Comparison of ENCODE assay signal across 9 cellular contexts in the genomic region with DNA sequence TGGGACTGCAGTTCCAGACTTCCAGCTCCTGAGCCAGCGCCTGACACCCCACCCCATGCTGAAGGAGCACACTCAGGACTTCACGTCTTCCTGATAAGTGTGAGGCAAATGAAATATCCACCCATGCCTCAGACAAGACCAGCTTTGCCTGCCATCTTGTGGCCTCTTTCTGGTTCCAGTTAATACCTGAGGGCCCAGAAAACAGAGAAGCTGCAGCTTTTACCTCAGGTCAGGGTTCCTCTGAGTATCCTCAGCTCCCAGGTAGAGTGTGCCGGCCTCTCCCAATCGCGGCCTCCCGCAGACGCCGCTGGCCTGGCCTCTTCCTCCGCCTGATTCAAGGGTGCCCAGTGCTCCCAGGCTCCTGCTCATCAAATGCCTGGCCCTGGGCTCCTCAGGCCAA. TPM values are rescaled to one million over a fixed set of nuclear protein-coding genes. Genes with fewer than 3 reads are reported as not detected.
DNase-seq lines count a peak whose midpoint lies in the region; ATAC-seq and TF ChIP-seq lines count a peak whose summit lies in the region.
"Had no signal": no experiment of that assay in that cellular context is flagged by ENCODE, and none has a peak within 500 bp of the region (broad histone marks: within the 10 kb centered on the region; RNA-seq: fewer than 3 reads in every experiment).

No MANE protein-coding gene starts in this region.

- H3K4me1 ChIP-seq in H9 (ENCODE audit: insufficient read depth, low read length) (no peaks in the 10 kb centered on the region; the same call in 1 of the 2 replicates), liver (ENCODE audit: control insufficient read depth in 4 of 4, insufficient read depth in 4 of 4, low read length in 3 of 4) (peaks cover 0 to 3% (median 0%) of the 10 kb centered on the region in 4 donors)
- H3K4me1 ChIP-seq: prostate gland had no signal

- H3K9me3 ChIP-seq in H9 (ENCODE audit: control insufficient read depth, low read depth, low read length), result no peaks in the 10 kb centered on the region
- H3K9me3 ChIP-seq in liver (ENCODE audit: control insufficient read depth in 4 of 4, low read length in 3 of 4), result no peaks in the 10 kb centered on the region
- H3K9me3 ChIP-seq: prostate gland had no signal

- H3K4me2 ChIP-seq in H9 (ENCODE audit: insufficient read depth, insufficient read length, low read length), result no peak overlapping the region

- no peak overlapping the region for H4K91ac ChIP-seq in H9 (ENCODE audit: insufficient read length, low read depth, low read length)

- H3K4ac ChIP-seq in H9 (ENCODE audit: low read depth, low read length), result no peak overlapping the region

- H4K5ac ChIP-seq in H9 (ENCODE audit: insufficient read length, low read depth, low read length), result no peak overlapping the region

- no peak overlapping the region for H3K23ac ChIP-seq in H9 (ENCODE audit: insufficient read length, low read depth, low read length)

- no peaks in the 10 kb centered on the region for H3K9me3 Mint-ChIP-seq in H9

- H3K27me3 ChIP-seq in H9 (ENCODE audit: insufficient read depth, low read length) (no peaks in the 10 kb centered on the region), liver (ENCODE audit: control insufficient read depth in 4 of 4, insufficient read depth in 4 of 4, low read length in 3 of 4) (no peaks in the 10 kb centered on the region)

- no peak overlapping the region for H3K14ac ChIP-seq in H9 (ENCODE audit: insufficient read depth, low read length)

- ATAC-seq in GM19455 (IDR thresholded peaks at IDR 0.05; ENCODE audit: unreplicated experiment), result no peak

- no peak overlapping the region for H3K27ac Mint-ChIP-seq in H9

- H4K20me1 ChIP-seq in H9 (ENCODE audit: control insufficient read depth, insufficient read depth, insufficient read length), result no peaks in the 10 kb centered on the region

- no peak overlapping the region for H2BK20ac ChIP-seq in H9 (ENCODE audit: low read depth, low read length, poor library complexity, severe bottlenecking)

- no peak overlapping the region for H3K27ac ChIP-seq in H9 (ENCODE audit: insufficient read length, low read depth, low read length)
- no peak overlapping the region for H3K27ac ChIP-seq in liver (ENCODE audit: low read depth in 1 of 2, low read length in 2 of 2)
- H3K27ac ChIP-seq: prostate gland had no signal

- no peaks in the 10 kb centered on the region for H3K36me3 ChIP-seq in liver (ENCODE audit: control insufficient read depth in 4 of 4, insufficient read depth in 3 of 4, low read depth in 1 of 4, low read length in 3 of 4)
- H3K36me3 ChIP-seq: prostate gland had no signal

- whole genome bisulfite sequencing in H9 (ENCODE audit: extremely low coverage, insufficient read length, low lambda C conversion rate), result no CpG with 5 or more reads among the region's 9 CpGs
- 86% methylated on average over 9 of the region's 9 CpGs for WGBS in liver

- H3K79me2 ChIP-seq in H9 (ENCODE audit: insufficient read depth, low read length), result no peaks in the 10 kb centered on the region

- no peak overlapping the region for H2AFZ ChIP-seq in H9 (ENCODE audit: low read length)

- no peak overlapping the region for H3T11ph ChIP-seq in H9 (ENCODE audit: low read length)

- peak; percentile 86 to 92 for TF ChIP-seq RAD21 in liver (IDR thresholded peaks at IDR 0.05)

- peak; percentile 51 for TF ChIP-seq CTCF in H9 (conservative IDR thresholded peaks at IDR 0.05)
- TF ChIP-seq CTCF in liver (IDR thresholded peaks at IDR 0.05; ENCODE audit: low read depth, low read length, missing input control), result peak; percentile 52

- no peak overlapping the region for H4K8ac ChIP-seq in H9 (replicated peaks; ENCODE audit: insufficient read length, low read depth, low read length)

- H3K23me2 ChIP-seq in H9 (ENCODE audit: insufficient read length, low read depth, low read length, poor library complexity, severe bottlenecking), result no peaks in the 10 kb centered on the region

- H3K56ac ChIP-seq in H9 (ENCODE audit: insufficient read length, low read depth, low read length), result no peak overlapping the region

- no peaks in the 10 kb centered on the region for H3K36me3 Mint-ChIP-seq in H9 (ENCODE audit: insufficient read depth in 1 of 3, low read depth in 3 of 3)

- no peaks in the 10 kb centered on the region for H3K27me3 Mint-ChIP-seq in H9 (ENCODE audit: low read depth)

- peak; percentile 27 for DNase-seq in EH (ENCODE audit: low read depth)
- peak; percentile 58 for DNase-seq in H9
- DNase-seq in UCSD-AML1 (lab: John Stamatoyannopoulos, UW; ENCODE audit: unreplicated experiment), result peak; percentile 27
- DNase-seq in NCI-H1092 treated with DMSO at 0.1 percent for 48 hours (lab: John Stamatoyannopoulos, UW), result no peak
- no peak for DNase-seq in NCI-H2196 treated with DMSO at 0.1 percent for 48 hours (lab: John Stamatoyannopoulos, UW; ENCODE audit: unreplicated experiment)
- DNase-seq: NCI-H446 treated with DMSO at 0.1 percent for 48 hours had no signal

- H3K4me1 Mint-ChIP-seq in H9, result peaks cover 11 to 14% of the 10 kb centered on the region in 2 experiments

- H2BK5ac ChIP-seq in H9 (ENCODE audit: insufficient read length, low read length), result no peak overlapping the region

- no peak overlapping the region for H2BK120ac ChIP-seq in H9 (ENCODE audit: low read depth, low read length, poor library complexity, severe bottlenecking)

- H3K4me3 ChIP-seq in liver (ENCODE audit: low read depth in 1 of 3, low read length in 3 of 3), result no peak overlapping the region
- H3K4me3 ChIP-seq: prostate gland had no signal

- H3K18ac ChIP-seq in H9 (ENCODE audit: insufficient read length, low read depth, low read length), result no peak overlapping the region

- no peak overlapping the region for H2AK5ac ChIP-seq in H9 (ENCODE audit: insufficient read length, low read length)

- no peak overlapping the region for H2BK15ac ChIP-seq in H9 (ENCODE audit: low read depth, low read length)

- H2BK12ac ChIP-seq in H9 (ENCODE audit: insufficient read length, low read depth, low read length), result no peak overlapping the region

- no peak overlapping the region for H3K4me3 Mint-ChIP-seq in H9

- no peak overlapping the region for H3K9ac ChIP-seq in H9 (ENCODE audit: extremely low read depth, insufficient read length, low read length)
- no peak overlapping the region for H3K9ac ChIP-seq in liver (ENCODE audit: low read depth in 1 of 2, low read length in 2 of 2)

- no peaks in the 10 kb centered on the region for H3K79me1 ChIP-seq in H9 (ENCODE audit: insufficient read depth, low read depth, low read length, poor library complexity, severe bottlenecking)

TF ChIP-seq in liver, 16 proteins besides CTCF, POLR2A, EP300 and RAD21:
- TF ChIP-seq, protein P1, sequence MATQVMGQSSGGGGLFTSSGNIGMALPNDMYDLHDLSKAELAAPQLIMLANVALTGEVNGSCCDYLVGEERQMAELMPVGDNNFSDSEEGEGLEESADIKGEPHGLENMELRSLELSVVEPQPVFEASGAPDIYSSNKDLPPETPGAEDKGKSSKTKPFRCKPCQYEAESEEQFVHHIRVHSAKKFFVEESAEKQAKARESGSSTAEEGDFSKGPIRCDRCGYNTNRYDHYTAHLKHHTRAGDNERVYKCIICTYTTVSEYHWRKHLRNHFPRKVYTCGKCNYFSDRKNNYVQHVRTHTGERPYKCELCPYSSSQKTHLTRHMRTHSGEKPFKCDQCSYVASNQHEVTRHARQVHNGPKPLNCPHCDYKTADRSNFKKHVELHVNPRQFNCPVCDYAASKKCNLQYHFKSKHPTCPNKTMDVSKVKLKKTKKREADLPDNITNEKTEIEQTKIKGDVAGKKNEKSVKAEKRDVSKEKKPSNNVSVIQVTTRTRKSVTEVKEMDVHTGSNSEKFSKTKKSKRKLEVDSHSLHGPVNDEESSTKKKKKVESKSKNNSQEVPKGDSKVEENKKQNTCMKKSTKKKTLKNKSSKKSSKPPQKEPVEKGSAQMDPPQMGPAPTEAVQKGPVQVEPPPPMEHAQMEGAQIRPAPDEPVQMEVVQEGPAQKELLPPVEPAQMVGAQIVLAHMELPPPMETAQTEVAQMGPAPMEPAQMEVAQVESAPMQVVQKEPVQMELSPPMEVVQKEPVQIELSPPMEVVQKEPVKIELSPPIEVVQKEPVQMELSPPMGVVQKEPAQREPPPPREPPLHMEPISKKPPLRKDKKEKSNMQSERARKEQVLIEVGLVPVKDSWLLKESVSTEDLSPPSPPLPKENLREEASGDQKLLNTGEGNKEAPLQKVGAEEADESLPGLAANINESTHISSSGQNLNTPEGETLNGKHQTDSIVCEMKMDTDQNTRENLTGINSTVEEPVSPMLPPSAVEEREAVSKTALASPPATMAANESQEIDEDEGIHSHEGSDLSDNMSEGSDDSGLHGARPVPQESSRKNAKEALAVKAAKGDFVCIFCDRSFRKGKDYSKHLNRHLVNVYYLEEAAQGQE (IDR thresholded peaks at IDR 0.05), result no peak
- TF ChIP-seq RXRA (IDR thresholded peaks at IDR 0.05), result no peak
- TF ChIP-seq HNF4A (conservative IDR thresholded peaks at IDR 0.05), result no peak
- no peak for TF ChIP-seq NR2F2 (IDR thresholded peaks at IDR 0.05)
- no peak for TF ChIP-seq SP1 (IDR thresholded peaks at IDR 0.05)
- no peak for TF ChIP-seq GABPA (IDR thresholded peaks at IDR 0.05 in 1 of 2, conservative IDR thresholded peaks at IDR 0.05 in 1 of 2)
- no peak for TF ChIP-seq FOXA1 (IDR thresholded peaks at IDR 0.05)
- TF ChIP-seq, protein P2, sequence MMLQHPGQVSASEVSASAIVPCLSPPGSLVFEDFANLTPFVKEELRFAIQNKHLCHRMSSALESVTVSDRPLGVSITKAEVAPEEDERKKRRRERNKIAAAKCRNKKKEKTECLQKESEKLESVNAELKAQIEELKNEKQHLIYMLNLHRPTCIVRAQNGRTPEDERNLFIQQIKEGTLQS (IDR thresholded peaks at IDR 0.05), result no peak

RNA-seq across cellular contexts. Expression of a gene that starts 5.1 kb away (rescaled TPM):
- total RNA-seq in H9 (2021) (not detected in 2 replicates), liver (1 to 10 TPM; 1.6 to 3.8 TPM)
- polyA plus RNA-seq in liver, result under 1 TPM; 0.42 to 0.44 TPM

Comparison
In these comparisons a context has a peak if more than half of its experiments do, and no peak if none do; other contexts are left out.
1. DNase-seq: peak in EH (single experiment), H9 (single experiment) and UCSD-AML1 (single experiment); none in NCI-H1092 treated with DMSO at 0.1 percent for 48 hours (single experiment) and NCI-H2196 treated with DMSO at 0.1 percent for 48 hours (single experiment).